In genomic region chr19:34953092-34953491, GRCh38 we compare ENCODE assay signal across 21 cellular contexts.
"Had no signal": no experiment of that assay in that cellular context is flagged by ENCODE, and none has a peak within 500 bp of the region (broad histone marks: within the 10 kb centered on the region; RNA-seq: fewer than 3 reads in every experiment).

No MANE protein-coding gene starts in this region.

- H3K27ac ChIP-seq: KMS-11 had no signal

- ATAC-seq: HepG2 had no signal

- H3K9ac ChIP-seq: KMS-11, SK-N-SH had no signal

- H3K4me2 ChIP-seq: KMS-11, SK-N-SH had no signal

- DNase-seq: IMR-90, Kasumi-1, MM.1S, NCI-H1092 treated with DMSO at 0.1 percent for 48 hours, NCI-H1436, NCI-H187, NCI-H2029, NCI-H2081 treated with DMSO at 0.1 percent for 48 hours, NCI-H2171 treated with DMSO at 0.1 percent for 48 hours, NCI-H226, NCI-H446, NCI-H510A, NCI-H524 treated with DMSO at 0.1 percent for 48 hours, NCI-H69, NCI-H774, RPMI8226, SHP77, SK-N-SH had no signal

- FAIRE-seq: HepG2, RCC 7860 had no signal
